8 cellular contexts compared by ENCODE assay signal in the genomic region with DNA sequence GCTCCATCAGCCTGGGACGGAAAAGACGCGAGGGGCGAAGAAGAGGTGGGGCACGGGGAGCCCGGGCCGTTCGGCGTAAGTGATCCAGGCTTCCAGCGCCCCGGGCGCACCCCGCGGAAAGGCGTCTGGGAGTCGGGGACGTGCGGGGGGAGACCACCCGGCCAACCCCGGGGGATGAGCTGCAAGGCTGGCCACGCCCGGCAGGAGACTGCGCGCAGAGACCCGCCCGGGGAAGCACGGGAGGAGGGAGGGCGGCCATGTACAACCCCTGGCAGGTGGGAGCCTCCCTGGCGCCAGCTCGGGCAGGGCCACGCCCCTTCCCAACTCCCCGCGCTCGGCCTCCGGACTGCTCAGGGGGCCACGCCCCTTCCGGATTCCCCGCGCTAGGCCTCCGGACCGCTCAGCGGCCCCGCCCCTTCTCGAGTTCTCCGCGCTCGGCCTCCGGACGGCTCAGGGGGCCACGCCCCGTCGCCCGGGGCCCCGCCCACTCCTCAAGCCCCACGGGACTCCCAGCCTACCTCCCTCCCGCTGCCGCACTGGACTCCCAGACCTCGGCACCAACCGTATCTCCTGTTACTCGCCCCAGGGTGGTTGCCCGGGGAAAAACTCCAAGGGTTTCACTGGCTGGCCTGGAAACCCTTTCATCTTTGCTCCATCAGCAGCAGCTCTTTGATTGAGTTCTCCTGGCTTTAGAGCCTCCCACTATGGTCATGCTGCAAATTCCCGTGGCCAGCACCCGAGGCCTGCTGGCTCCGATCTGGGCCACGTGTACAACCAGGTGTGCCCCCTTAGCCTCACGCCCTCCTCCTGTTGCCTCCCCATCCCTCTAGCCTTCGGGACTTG.
DNase-seq lines count a peak whose midpoint lies in the region; ATAC-seq and TF ChIP-seq lines count a peak whose summit lies in the region.

No MANE protein-coding gene starts in this region.

- H3K27ac ChIP-seq in coronary artery: peak overlapping the region; percentile 93

- no peaks in the 10 kb centered on the region for H3K9me3 Mint-ChIP-seq in activated CD4-positive, alpha-beta T cell treated with anti-CD3 and anti-CD28 coated beads, Interleukin-2, amount 10 ng/mL, durations not matched to agents 24 days and 14 days

- peaks cover 26% of the 10 kb centered on the region for H3K4me1 Mint-ChIP-seq in activated CD4-positive, alpha-beta T cell treated with anti-CD3 and anti-CD28 coated beads, Interleukin-2, amount 10 ng/mL, durations not matched to agents 24 days and 14 days

- H3K4me3 ChIP-seq in coronary artery: peak overlapping the region; percentile 89

- H3K36me3 Mint-ChIP-seq in activated CD4-positive, alpha-beta T cell treated with anti-CD3 and anti-CD28 coated beads, Interleukin-2, amount 10 ng/mL, durations not matched to agents 24 days and 14 days (ENCODE audit: low read depth): no peaks in the 10 kb centered on the region

- TF ChIP-seq CTCF in coronary artery (IDR thresholded peaks at IDR 0.05): no peak

- H3K27me3 Mint-ChIP-seq in activated CD4-positive, alpha-beta T cell treated with anti-CD3 and anti-CD28 coated beads, Interleukin-2, amount 10 ng/mL, durations not matched to agents 24 days and 14 days: peaks cover 3% of the 10 kb centered on the region

- ATAC-seq in GM18909 (IDR thresholded peaks at IDR 0.05; ENCODE audit: poor library complexity, unreplicated experiment): peak; percentile 97
- peak; percentile 96 for ATAC-seq in HG03139 (IDR thresholded peaks at IDR 0.05; ENCODE audit: unreplicated experiment)
- ATAC-seq in left colon: peak; percentile 98

- intact Hi-C loops in activated CD4-positive, alpha-beta T cell treated with anti-CD3 and anti-CD28 coated beads, Interleukin-2, amount 10 ng/mL, durations not matched to agents 24 days and 14 days (cut with micrococcal nuclease): loop anchor here (1.0 to 10.0 kb wide), 6 partner anchors 104 to 1169 kb away; a partner anchor contains a TSS
- intact Hi-C loops in left colon (cut with DNase I, micrococcal nuclease): no loop called here

- in situ Hi-C loops in ACHN (cut with HindIII; ENCODE audit: low pct_ligation_motif_present, low pct_unique_long_range_greater_than_20kb, low sequenced_read_pairs): no loop called here

- DNase-seq in ACHN: peak; percentile 94
- DNase-seq in NCI-H226: peak; percentile 97
- DNase-seq in activated CD4-positive, alpha-beta T cell treated with anti-CD3 and anti-CD28 coated beads, Interleukin-2, amount 10 ng/mL, durations not matched to agents 24 days and 14 days: peak; percentile 95
- peak; percentile 97 for DNase-seq in coronary artery (ENCODE audit: low spot score)
- DNase-seq in left colon: peak; percentile 92 to 93
- peak; percentile 42 to 89 (median 74) for DNase-seq in stimulated activated CD4-positive, alpha-beta T cell treated with anti-CD3 and anti-CD28 coated beads, Interleukin-1b, Interleukin-23, amount 100 ng/mL, for 24 hours (ENCODE audit: low read depth in 4 of 4, low spot score in 1 of 4)

- H3K4me3 Mint-ChIP-seq in activated CD4-positive, alpha-beta T cell treated with anti-CD3 and anti-CD28 coated beads, Interleukin-2, amount 10 ng/mL, durations not matched to agents 24 days and 14 days: peak overlapping the region; percentile 88

- H3K27ac Mint-ChIP-seq in activated CD4-positive, alpha-beta T cell treated with anti-CD3 and anti-CD28 coated beads, Interleukin-2, amount 10 ng/mL, durations not matched to agents 24 days and 14 days: no peak overlapping the region

Comparison
In these comparisons a context has a peak if more than half of its experiments do, and no peak if none do; other contexts are left out.
1. Peak in every context shown above with its lines: DNase-seq, ATAC-seq, H3K4me3 ChIP-seq and H3K27ac ChIP-seq.